8 cellular contexts compared by ENCODE assay signal in genomic region chr4:6988016-6988715, GRCh38. TPM values are rescaled to one million over a fixed set of nuclear protein-coding genes. Genes with fewer than 3 reads are reported as not detected.
DNase-seq lines count a peak whose midpoint lies in the region; ATAC-seq and TF ChIP-seq lines count a peak whose summit lies in the region.

No MANE protein-coding gene starts in this region.

- peak overlapping the region; percentile 77 for H2AFZ ChIP-seq in ACC112 (ENCODE audit: low read length, unreplicated experiment)

- H3K9me3 ChIP-seq in HUES64 (ENCODE audit: insufficient read depth, low read depth, low read length): no peaks in the 10 kb centered on the region
- H3K9me3 ChIP-seq in mesodermal cell (ENCODE audit: control insufficient read depth, low read length): no peaks in the 10 kb centered on the region

- H3K4me3 ChIP-seq in ACC112 (ENCODE audit: low read depth, low read length): peak overlapping the region; percentile 96
- peak overlapping the region; percentile 95 for H3K4me3 ChIP-seq in HUES64 (ENCODE audit: low read length)
- H3K4me3 ChIP-seq in brain microvascular endothelial cell (ENCODE audit: low read depth, low read length): peak overlapping the region; percentile 89
- H3K4me3 ChIP-seq in mesodermal cell (ENCODE audit: extremely low read depth, insufficient read depth, low read length, poor library complexity, severe bottlenecking): peak overlapping the region; percentile 80

- DNase-seq in brain microvascular endothelial cell: no peak
- no peak for DNase-seq in NCI-H146 (lab: John Stamatoyannopoulos, UW)
- no peak for DNase-seq in LoVo (ENCODE audit: low spot score)

- in situ Hi-C loops in brain microvascular endothelial cell (cut with HindIII; ENCODE audit: low pct_ligation_motif_present, low sequenced_read_pairs): no loop called here

- H3K36me3 ChIP-seq in ACC112 (ENCODE audit: insufficient read depth, low read length): no peaks in the 10 kb centered on the region
- peaks cover 7% of the 10 kb centered on the region; the same call in 1 of the 2 replicates for H3K36me3 ChIP-seq in HUES64 (ENCODE audit: insufficient read depth, low read length)
- no peaks in the 10 kb centered on the region for H3K36me3 ChIP-seq in brain microvascular endothelial cell (replicated peaks)
- peaks cover 11% of the 10 kb centered on the region for H3K36me3 ChIP-seq in mesodermal cell (ENCODE audit: control insufficient read depth, insufficient read depth, low read length)

- H3K9ac ChIP-seq in HUES64 (ENCODE audit: low read depth, low read length): peak overlapping the region; percentile 89

- no peak for ATAC-seq in GM18867 (IDR thresholded peaks at IDR 0.05; ENCODE audit: unreplicated experiment)
- no peak for ATAC-seq in HG03565 (IDR thresholded peaks at IDR 0.05; ENCODE audit: unreplicated experiment)

- H3K79me2 ChIP-seq in ACC112 (ENCODE audit: control insufficient read depth, insufficient read depth, low read length, unreplicated experiment): peaks cover 56% of the 10 kb centered on the region

- H3K27me3 ChIP-seq in ACC112 (ENCODE audit: insufficient read depth, low read length): no peaks in the 10 kb centered on the region
- H3K27me3 ChIP-seq in HUES64 (ENCODE audit: insufficient read depth, low read length): no peaks in the 10 kb centered on the region
- no peaks in the 10 kb centered on the region for H3K27me3 ChIP-seq in brain microvascular endothelial cell (replicated peaks)

- no peak for TF ChIP-seq CTCF in brain microvascular endothelial cell (IDR thresholded peaks at IDR 0.05; ENCODE audit: low read depth, low read length, missing control alignments)

- peak overlapping the region; percentile 40; the same call in 1 of the 2 replicates for H3K27ac ChIP-seq in ACC112 (ENCODE audit: low read depth, low read length)
- 0 out of 2 replicates have a peak overlapping the region, but pooled peaks have one; percentile 71 for H3K27ac ChIP-seq in HUES64 (ENCODE audit: low read depth, low read length)
- H3K27ac ChIP-seq in brain microvascular endothelial cell: no peak overlapping the region
- H3K27ac ChIP-seq in mesodermal cell (ENCODE audit: low read depth, low read length, severe bottlenecking): no peak overlapping the region

- H3K4me1 ChIP-seq in ACC112 (ENCODE audit: control insufficient read depth, insufficient read depth, low read length, unreplicated experiment) (peaks cover 37% of the 10 kb centered on the region), HUES64 (ENCODE audit: insufficient read depth, low read length) (peaks cover 17% of the 10 kb centered on the region), mesodermal cell (ENCODE audit: control insufficient read depth, insufficient read depth, low read length, poor library complexity, severe bottlenecking) (peaks cover 9% of the 10 kb centered on the region)

- WGBS in HUES64: 82% methylated on average over 9 of the region's 13 CpGs
- 86 to 88% methylated on average over 8 to 9 of the region's 13 CpGs for WGBS in mesodermal cell (ENCODE audit: insufficient coverage in 2 of 2), 2 experiments

RNA-seq across cellular contexts. Expression of gene TADA2B, which starts 55.0 kb away (rescaled TPM):
- polyA plus RNA-seq in HUES64 (2013, experiment 1 of 2): 7.9 TPM
- polyA plus RNA-seq in HUES64 (2013, experiment 2 of 2): 7.0 TPM
- polyA plus RNA-seq in mesodermal cell (2013, experiment 1 of 2): 11.6 TPM
- 11.5 TPM for polyA plus RNA-seq in mesodermal cell (2013, experiment 2 of 2)

Comparison
In these comparisons a context has a peak if more than half of its experiments do, and no peak if none do; other contexts are left out.
1. H3K27ac ChIP-seq: peak in ACC112 (single experiment) and HUES64 (single experiment); none in brain microvascular endothelial cell (single experiment) and mesodermal cell (single experiment).
2. Peak in every context shown above with its lines, with median percentiles within 50 percentile points of each other: H3K4me3 ChIP-seq.